In the genomic region with DNA sequence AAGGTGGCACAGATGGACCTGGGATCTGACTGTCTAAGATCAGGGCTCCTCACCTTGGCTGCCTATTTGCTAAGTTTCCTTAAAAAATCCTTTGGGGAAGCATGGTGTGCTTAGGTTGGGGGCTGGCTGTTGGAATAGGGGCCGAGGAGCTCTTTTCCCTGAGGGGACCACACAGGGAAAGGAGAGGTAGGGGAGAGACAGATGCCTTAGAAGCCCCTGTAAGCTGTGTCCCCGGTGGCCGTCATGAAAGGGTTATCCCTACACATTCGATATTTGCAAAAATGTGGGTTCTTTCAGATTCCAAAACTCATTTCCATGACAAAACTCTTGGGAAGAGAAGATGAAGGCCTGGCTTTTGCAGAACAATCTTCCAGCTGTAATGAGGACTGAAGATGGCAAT, we compare ENCODE assay signal across 2 cellular contexts.
TF ChIP-seq lines count a peak whose summit lies in the region.

No MANE protein-coding gene starts in this region.

TF ChIP-seq in GM23338, 12 proteins besides CTCF, POLR2A, EP300 and RAD21 (continued from another document):
- no peak for TF ChIP-seq ZNF331 (CRISPR knock-in tag; IDR thresholded peaks at IDR 0.05; ENCODE audit: low read depth)
- no peak for TF ChIP-seq EZH2 (IDR thresholded peaks at IDR 0.05; ENCODE audit: low read depth, unreplicated experiment)
- no peak for TF ChIP-seq EZH2phosphoT487 (IDR thresholded peaks at IDR 0.05; ENCODE audit: unreplicated experiment)

TF ChIP-seq in SK-N-SH, 30 proteins besides CTCF, POLR2A, EP300 and RAD21 (continued from another document):
- TF ChIP-seq, protein P1, sequence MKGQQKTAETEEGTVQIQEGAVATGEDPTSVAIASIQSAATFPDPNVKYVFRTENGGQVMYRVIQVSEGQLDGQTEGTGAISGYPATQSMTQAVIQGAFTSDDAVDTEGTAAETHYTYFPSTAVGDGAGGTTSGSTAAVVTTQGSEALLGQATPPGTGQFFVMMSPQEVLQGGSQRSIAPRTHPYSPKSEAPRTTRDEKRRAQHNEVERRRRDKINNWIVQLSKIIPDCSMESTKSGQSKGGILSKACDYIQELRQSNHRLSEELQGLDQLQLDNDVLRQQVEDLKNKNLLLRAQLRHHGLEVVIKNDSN (IDR thresholded peaks at IDR 0.05; ENCODE audit: borderline replicate concordance, low read depth), result no peak
- no peak for TF ChIP-seq YY1 (IDR thresholded peaks at IDR 0.05; ENCODE audit: low read depth)
- no peak for TF ChIP-seq TEAD4 (IDR thresholded peaks at IDR 0.05; ENCODE audit: borderline replicate concordance, insufficient read depth)
- TF ChIP-seq RCOR1 (IDR thresholded peaks at IDR 0.05; ENCODE audit: low read length), result no peak
- TF ChIP-seq, protein P2, sequence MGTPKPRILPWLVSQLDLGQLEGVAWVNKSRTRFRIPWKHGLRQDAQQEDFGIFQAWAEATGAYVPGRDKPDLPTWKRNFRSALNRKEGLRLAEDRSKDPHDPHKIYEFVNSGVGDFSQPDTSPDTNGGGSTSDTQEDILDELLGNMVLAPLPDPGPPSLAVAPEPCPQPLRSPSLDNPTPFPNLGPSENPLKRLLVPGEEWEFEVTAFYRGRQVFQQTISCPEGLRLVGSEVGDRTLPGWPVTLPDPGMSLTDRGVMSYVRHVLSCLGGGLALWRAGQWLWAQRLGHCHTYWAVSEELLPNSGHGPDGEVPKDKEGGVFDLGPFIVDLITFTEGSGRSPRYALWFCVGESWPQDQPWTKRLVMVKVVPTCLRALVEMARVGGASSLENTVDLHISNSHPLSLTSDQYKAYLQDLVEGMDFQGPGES (IDR thresholded peaks at IDR 0.05; ENCODE audit: low read depth, low read length), result no peak
- no peak for TF ChIP-seq JUND (IDR thresholded peaks at IDR 0.05)
- no peak for TF ChIP-seq ELF1 (IDR thresholded peaks at IDR 0.05)
- TF ChIP-seq POLR2AphosphoS5 (IDR thresholded peaks at IDR 0.05; ENCODE audit: low read depth, low read length), result no peak
- TF ChIP-seq NRF1 (IDR thresholded peaks at IDR 0.05; ENCODE audit: low read depth, low read length), result no peak
- TF ChIP-seq FOSL2 (IDR thresholded peaks at IDR 0.05; ENCODE audit: borderline replicate concordance, low read depth), result no peak
TF ChIP-seq in SK-N-SH: peak in this region for 0.
